ENCODE assay signal across 1 cellular context in the genomic region with DNA sequence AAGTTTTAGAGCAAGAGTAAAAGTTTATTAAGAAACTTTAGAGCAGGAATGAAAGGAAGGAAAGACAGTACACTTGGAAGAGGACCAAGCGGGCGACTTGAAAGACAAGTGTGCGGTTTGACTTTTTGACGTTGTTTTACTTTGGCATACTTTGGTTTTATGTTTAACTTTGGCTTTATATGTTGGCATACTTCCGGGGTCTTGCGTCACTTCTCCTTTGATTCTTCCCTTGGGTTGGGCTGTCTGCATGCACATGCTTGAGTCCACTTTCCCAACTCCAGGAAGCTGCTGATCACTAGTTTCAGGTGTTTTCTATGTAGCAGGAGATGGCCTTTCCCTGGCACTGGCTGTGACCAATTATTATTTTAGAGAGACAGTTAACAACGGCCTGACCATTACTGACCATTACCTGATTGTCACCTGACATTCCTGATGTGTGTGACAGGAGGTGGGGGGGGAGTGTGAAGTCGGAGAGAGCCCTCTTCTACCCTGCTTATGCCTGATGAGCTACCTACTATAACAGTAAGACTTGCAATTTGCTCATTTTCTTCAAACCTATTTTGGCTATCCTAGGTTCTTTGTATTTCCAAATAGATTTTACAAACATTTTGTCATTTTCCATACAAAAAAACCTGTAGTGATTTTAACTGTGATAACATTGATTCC.
A peak's percentile ranks its signal among the peaks of the same experiment; 100 is the strongest.
TF ChIP-seq lines count a peak whose summit lies in the region.

No MANE protein-coding gene starts in this region.

TF ChIP-seq in HepG2, 621 proteins besides CTCF, POLR2A, EP300 and RAD21 (continued from another document and continues in another):
- TF ChIP-seq ZSCAN30 (CRISPR knock-in tag; IDR thresholded peaks at IDR 0.05) (no peak), KLF6 (CRISPR knock-in tag; IDR thresholded peaks at IDR 0.05) (0 out of 2 replicates have a peak, but pooled peaks have one; percentile 59), MIER3 (CRISPR knock-in tag; IDR thresholded peaks at IDR 0.05; ENCODE audit: borderline replicate concordance) (peak; percentile 44; the same call in 1 of the 2 replicates), ELF1 (CRISPR knock-in tag; IDR thresholded peaks at IDR 0.05) (peak; percentile 84), ATF7 (IDR thresholded peaks at IDR 0.05) (peak; percentile 31; the same call in 1 of the 2 replicates), ATF7 (CRISPR knock-in tag; IDR thresholded peaks at IDR 0.05) (no peak), ZNF616 (CRISPR knock-in tag; IDR thresholded peaks at IDR 0.05; ENCODE audit: low read depth) (no peak), DMAP1 (CRISPR knock-in tag; IDR thresholded peaks at IDR 0.05) (no peak), ZNF251 (CRISPR knock-in tag; IDR thresholded peaks at IDR 0.05) (no peak), ISL2 (CRISPR knock-in tag; IDR thresholded peaks at IDR 0.05) (peak; percentile 58; the same call in 1 of the 2 replicates), ZNF234 (CRISPR knock-in tag; conservative IDR thresholded peaks at IDR 0.05) (no peak), NCOA2 (CRISPR knock-in tag; IDR thresholded peaks at IDR 0.05) (peak; percentile 81), ZNF644 (CRISPR knock-in tag; IDR thresholded peaks at IDR 0.05; ENCODE audit: low read depth) (peak; percentile 76; the same call in 1 of the 2 replicates), CBX5 (CRISPR knock-in tag; IDR thresholded peaks at IDR 0.05; ENCODE audit: borderline replicate concordance) (peak; percentile 66; the same call in 1 of the 2 replicates), ZFP37 (CRISPR knock-in tag; IDR thresholded peaks at IDR 0.05; ENCODE audit: borderline replicate concordance) (no peak), NFIC (IDR thresholded peaks at IDR 0.05; ENCODE audit: low read length) (no peak), MAFF (IDR thresholded peaks at IDR 0.05; ENCODE audit: low read depth, low read length) (no peak), SOX6 (IDR thresholded peaks at IDR 0.05) (no peak), SOX6 (CRISPR knock-in tag; IDR thresholded peaks at IDR 0.05) (peak; percentile 39; the same call in 1 of the 2 replicates), TCF7L2 (IDR thresholded peaks at IDR 0.05; ENCODE audit: low read depth, low read length) (peak; percentile 80), ETV5 (CRISPR knock-in tag; IDR thresholded peaks at IDR 0.05; ENCODE audit: borderline replicate concordance) (peak; percentile 85), FOXA3 (CRISPR knock-in tag; IDR thresholded peaks at IDR 0.05) (peak; percentile 79), CREB1 (IDR thresholded peaks at IDR 0.05) (no peak; the same call in 1 of the 2 replicates), CREB1 (CRISPR knock-in tag; IDR thresholded peaks at IDR 0.05) (peak; percentile 85), CBFB (CRISPR knock-in tag; IDR thresholded peaks at IDR 0.05) (peak; percentile 69; the same call in 1 of the 2 replicates), TCF7 (IDR thresholded peaks at IDR 0.05; ENCODE audit: low read depth) (peak; percentile 88), HDAC2 (CRISPR knock-in tag; IDR thresholded peaks at IDR 0.05) (peak; percentile 45; the same call in 1 of the 2 replicates), CEBPG (CRISPR knock-in tag; IDR thresholded peaks at IDR 0.05) (peak; percentile 88), BCL6 (CRISPR knock-in tag; IDR thresholded peaks at IDR 0.05) (peak; percentile 36; the same call in 1 of the 2 replicates), FOXM1 (CRISPR knock-in tag; IDR thresholded peaks at IDR 0.05) (no peak), GABPA (IDR thresholded peaks at IDR 0.05; ENCODE audit: low read depth, low read length) (no peak), GABPA (CRISPR knock-in tag; IDR thresholded peaks at IDR 0.05; ENCODE audit: low read depth) (peak; percentile 74), DNMT3B (CRISPR knock-in tag; conservative IDR thresholded peaks at IDR 0.05) (peak; percentile 81; the same call in 1 of the 2 replicates), GABPB1 (CRISPR knock-in tag; IDR thresholded peaks at IDR 0.05) (peak; percentile 64), POLR2G (IDR thresholded peaks at IDR 0.05; ENCODE audit: low read depth, low read length) (peak; percentile 56), NR2F6 (IDR thresholded peaks at IDR 0.05) (0 out of 2 replicates have a peak, but pooled peaks have one; percentile 25), NR2F6 (CRISPR knock-in tag; IDR thresholded peaks at IDR 0.05) (no peak), SSRP1 (CRISPR knock-in tag; IDR thresholded peaks at IDR 0.05) (peak; percentile 86; the same call in 1 of the 2 replicates), CEBPB (IDR thresholded peaks at IDR 0.05; ENCODE audit: borderline replicate concordance, low read depth, low read length) (peak; percentile 96), SOX5 (CRISPR knock-in tag; IDR thresholded peaks at IDR 0.05; ENCODE audit: borderline replicate concordance) (peak; percentile 50; the same call in 1 of the 2 replicates), HMG20A (CRISPR knock-in tag; IDR thresholded peaks at IDR 0.05; ENCODE audit: borderline replicate concordance) (peak; percentile 75; the same call in 1 of the 2 replicates)
- TF ChIP-seq, protein P1, sequence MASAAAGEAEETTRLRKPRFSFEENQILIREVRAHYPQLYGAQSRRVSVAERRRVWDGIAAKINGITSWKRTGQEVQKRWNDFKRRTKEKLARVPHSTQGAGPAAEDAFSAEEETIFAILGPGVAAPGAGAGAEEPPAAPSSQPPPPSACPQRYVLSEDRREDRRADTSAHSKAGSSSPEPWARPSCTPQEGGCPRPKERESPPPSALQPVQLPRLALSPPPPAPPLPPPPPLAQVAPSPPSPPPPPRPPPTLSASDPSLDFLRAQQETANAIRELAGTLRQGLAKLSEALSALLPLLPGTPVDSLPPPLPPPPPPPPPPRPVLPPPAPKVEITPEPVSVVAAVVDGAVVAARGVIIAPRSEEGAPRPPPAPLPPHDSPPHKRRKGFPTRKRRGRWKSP (CRISPR knock-in tag; IDR thresholded peaks at IDR 0.05), result peak; percentile 41; the same call in 1 of the 2 replicates
- TF ChIP-seq, protein P2, sequence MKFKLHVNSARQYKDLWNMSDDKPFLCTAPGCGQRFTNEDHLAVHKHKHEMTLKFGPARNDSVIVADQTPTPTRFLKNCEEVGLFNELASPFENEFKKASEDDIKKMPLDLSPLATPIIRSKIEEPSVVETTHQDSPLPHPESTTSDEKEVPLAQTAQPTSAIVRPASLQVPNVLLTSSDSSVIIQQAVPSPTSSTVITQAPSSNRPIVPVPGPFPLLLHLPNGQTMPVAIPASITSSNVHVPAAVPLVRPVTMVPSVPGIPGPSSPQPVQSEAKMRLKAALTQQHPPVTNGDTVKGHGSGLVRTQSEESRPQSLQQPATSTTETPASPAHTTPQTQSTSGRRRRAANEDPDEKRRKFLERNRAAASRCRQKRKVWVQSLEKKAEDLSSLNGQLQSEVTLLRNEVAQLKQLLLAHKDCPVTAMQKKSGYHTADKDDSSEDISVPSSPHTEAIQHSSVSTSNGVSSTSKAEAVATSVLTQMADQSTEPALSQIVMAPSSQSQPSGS (CRISPR knock-in tag; IDR thresholded peaks at IDR 0.05), result 0 out of 2 replicates have a peak, but pooled peaks have one; percentile 50
- TF ChIP-seq, protein P3, sequence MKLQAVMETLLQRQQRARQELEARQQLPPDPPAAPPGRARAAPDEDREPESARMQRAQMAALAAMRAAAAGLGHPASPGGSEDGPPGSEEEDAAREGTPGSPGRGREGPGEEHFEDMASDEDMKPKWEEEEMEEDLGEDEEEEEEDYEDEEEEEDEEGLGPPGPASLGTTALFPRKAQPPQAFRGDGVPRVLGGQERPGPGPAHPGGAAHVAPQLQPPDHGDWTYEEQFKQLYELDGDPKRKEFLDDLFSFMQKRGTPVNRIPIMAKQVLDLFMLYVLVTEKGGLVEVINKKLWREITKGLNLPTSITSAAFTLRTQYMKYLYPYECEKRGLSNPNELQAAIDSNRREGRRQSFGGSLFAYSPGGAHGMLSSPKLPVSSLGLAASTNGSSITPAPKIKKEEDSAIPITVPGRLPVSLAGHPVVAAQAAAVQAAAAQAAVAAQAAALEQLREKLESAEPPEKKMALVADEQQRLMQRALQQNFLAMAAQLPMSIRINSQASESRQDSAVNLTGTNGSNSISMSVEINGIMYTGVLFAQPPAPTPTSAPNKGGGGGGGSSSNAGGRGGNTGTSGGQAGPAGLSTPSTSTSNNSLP (IDR thresholded peaks at IDR 0.05; ENCODE audit: low read depth, low read length), result peak; percentile 60
- TF ChIP-seq, protein P4, sequence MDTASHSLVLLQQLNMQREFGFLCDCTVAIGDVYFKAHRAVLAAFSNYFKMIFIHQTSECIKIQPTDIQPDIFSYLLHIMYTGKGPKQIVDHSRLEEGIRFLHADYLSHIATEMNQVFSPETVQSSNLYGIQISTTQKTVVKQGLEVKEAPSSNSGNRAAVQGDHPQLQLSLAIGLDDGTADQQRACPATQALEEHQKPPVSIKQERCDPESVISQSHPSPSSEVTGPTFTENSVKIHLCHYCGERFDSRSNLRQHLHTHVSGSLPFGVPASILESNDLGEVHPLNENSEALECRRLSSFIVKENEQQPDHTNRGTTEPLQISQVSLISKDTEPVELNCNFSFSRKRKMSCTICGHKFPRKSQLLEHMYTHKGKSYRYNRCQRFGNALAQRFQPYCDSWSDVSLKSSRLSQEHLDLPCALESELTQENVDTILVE (CRISPR knock-in tag; IDR thresholded peaks at IDR 0.05), result 0 out of 2 replicates have a peak, but pooled peaks have one; percentile 38
- TF ChIP-seq, protein P5, sequence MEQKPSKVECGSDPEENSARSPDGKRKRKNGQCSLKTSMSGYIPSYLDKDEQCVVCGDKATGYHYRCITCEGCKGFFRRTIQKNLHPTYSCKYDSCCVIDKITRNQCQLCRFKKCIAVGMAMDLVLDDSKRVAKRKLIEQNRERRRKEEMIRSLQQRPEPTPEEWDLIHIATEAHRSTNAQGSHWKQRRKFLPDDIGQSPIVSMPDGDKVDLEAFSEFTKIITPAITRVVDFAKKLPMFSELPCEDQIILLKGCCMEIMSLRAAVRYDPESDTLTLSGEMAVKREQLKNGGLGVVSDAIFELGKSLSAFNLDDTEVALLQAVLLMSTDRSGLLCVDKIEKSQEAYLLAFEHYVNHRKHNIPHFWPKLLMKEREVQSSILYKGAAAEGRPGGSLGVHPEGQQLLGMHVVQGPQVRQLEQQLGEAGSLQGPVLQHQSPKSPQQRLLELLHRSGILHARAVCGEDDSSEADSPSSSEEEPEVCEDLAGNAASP (CRISPR knock-in tag; IDR thresholded peaks at IDR 0.05; ENCODE audit: borderline replicate concordance), result peak; percentile 19; the same call in 1 of the 2 replicates
- TF ChIP-seq, protein P6, sequence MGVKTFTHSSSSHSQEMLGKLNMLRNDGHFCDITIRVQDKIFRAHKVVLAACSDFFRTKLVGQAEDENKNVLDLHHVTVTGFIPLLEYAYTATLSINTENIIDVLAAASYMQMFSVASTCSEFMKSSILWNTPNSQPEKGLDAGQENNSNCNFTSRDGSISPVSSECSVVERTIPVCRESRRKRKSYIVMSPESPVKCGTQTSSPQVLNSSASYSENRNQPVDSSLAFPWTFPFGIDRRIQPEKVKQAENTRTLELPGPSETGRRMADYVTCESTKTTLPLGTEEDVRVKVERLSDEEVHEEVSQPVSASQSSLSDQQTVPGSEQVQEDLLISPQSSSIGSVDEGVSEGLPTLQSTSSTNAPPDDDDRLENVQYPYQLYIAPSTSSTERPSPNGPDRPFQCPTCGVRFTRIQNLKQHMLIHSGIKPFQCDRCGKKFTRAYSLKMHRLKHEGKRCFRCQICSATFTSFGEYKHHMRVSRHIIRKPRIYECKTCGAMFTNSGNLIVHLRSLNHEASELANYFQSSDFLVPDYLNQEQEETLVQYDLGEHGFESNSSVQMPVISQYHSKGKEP (CRISPR knock-in tag; IDR thresholded peaks at IDR 0.05), result no peak
- TF ChIP-seq, protein P7, sequence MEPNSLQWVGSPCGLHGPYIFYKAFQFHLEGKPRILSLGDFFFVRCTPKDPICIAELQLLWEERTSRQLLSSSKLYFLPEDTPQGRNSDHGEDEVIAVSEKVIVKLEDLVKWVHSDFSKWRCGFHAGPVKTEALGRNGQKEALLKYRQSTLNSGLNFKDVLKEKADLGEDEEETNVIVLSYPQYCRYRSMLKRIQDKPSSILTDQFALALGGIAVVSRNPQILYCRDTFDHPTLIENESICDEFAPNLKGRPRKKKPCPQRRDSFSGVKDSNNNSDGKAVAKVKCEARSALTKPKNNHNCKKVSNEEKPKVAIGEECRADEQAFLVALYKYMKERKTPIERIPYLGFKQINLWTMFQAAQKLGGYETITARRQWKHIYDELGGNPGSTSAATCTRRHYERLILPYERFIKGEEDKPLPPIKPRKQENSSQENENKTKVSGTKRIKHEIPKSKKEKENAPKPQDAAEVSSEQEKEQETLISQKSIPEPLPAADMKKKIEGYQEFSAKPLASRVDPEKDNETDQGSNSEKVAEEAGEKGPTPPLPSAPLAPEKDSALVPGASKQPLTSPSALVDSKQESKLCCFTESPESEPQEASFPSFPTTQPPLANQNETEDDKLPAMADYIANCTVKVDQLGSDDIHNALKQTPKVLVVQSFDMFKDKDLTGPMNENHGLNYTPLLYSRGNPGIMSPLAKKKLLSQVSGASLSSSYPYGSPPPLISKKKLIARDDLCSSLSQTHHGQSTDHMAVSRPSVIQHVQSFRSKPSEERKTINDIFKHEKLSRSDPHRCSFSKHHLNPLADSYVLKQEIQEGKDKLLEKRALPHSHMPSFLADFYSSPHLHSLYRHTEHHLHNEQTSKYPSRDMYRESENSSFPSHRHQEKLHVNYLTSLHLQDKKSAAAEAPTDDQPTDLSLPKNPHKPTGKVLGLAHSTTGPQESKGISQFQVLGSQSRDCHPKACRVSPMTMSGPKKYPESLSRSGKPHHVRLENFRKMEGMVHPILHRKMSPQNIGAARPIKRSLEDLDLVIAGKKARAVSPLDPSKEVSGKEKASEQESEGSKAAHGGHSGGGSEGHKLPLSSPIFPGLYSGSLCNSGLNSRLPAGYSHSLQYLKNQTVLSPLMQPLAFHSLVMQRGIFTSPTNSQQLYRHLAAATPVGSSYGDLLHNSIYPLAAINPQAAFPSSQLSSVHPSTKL (CRISPR knock-in tag; IDR thresholded peaks at IDR 0.05), result peak; percentile 86
- TF ChIP-seq, protein P8, sequence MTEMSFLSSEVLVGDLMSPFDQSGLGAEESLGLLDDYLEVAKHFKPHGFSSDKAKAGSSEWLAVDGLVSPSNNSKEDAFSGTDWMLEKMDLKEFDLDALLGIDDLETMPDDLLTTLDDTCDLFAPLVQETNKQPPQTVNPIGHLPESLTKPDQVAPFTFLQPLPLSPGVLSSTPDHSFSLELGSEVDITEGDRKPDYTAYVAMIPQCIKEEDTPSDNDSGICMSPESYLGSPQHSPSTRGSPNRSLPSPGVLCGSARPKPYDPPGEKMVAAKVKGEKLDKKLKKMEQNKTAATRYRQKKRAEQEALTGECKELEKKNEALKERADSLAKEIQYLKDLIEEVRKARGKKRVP (CRISPR knock-in tag; IDR thresholded peaks at IDR 0.05), result peak in 1 of 2 experiments; percentile 89; a peak in 2 of 4 replicates
- TF ChIP-seq, protein P9, sequence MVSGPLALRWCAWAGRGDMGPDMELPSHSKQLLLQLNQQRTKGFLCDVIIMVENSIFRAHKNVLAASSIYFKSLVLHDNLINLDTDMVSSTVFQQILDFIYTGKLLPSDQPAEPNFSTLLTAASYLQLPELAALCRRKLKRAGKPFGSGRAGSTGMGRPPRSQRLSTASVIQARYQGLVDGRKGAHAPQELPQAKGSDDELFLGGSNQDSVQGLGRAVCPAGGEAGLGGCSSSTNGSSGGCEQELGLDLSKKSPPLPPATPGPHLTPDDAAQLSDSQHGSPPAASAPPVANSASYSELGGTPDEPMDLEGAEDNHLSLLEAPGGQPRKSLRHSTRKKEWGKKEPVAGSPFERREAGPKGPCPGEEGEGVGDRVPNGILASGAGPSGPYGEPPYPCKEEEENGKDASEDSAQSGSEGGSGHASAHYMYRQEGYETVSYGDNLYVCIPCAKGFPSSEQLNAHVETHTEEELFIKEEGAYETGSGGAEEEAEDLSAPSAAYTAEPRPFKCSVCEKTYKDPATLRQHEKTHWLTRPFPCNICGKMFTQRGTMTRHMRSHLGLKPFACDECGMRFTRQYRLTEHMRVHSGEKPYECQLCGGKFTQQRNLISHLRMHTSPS (CRISPR knock-in tag; IDR thresholded peaks at IDR 0.05; ENCODE audit: low read depth), result peak; percentile 46; the same call in 1 of the 2 replicates
